Comparison of ENCODE assay signal across 8 cellular contexts in the genomic region with DNA sequence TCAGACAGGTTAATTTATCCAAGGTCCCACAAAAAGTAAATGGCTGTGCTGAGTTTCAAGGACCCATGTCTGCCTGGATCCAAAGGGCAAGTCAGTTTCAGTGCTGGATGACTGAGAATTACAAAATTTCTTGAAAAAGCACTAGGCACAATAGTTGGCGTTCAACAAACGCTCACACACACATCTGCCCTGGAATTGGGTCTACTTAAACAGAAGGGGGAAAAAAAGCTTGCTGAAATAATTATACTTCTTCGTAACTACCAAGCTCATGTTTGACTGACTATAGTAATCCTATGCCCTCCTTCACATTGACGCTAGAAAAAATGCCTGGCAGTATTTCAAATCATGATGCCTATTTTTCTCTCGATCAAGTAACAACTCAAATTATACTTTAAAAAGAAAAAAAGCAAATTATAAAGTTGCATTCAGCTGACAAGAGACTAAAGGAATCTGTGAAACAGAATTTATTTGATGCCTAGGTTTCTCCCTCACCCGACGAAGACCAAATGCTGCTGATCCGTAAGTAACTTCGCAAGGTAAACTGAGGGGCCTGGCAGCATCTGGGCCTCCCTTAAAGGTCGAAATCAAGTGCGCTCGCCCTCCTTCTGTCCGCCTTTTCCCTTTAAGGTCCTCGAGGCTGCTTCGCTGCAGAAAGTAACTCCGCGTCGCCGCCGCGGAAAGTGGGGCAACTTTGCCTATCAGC. TPM values are rescaled to one million over a fixed set of nuclear protein-coding genes. Genes with fewer than 3 reads are reported as not detected.
DNase-seq lines count a peak whose midpoint lies in the region; ATAC-seq and TF ChIP-seq lines count a peak whose summit lies in the region.

No MANE protein-coding gene starts in this region.

- H3K36me3 ChIP-seq in DOHH2 (ENCODE audit: control insufficient read depth, low read length) (peaks cover 7% of the 10 kb centered on the region; the same call in 1 of the 2 replicates), MM.1S (replicated peaks; ENCODE audit: insufficient read depth, low read length) (no peaks in the 10 kb centered on the region)

- H4K20me1 ChIP-seq in DOHH2 (ENCODE audit: control insufficient read depth, insufficient read depth, low read depth, low read length): 0 out of 2 replicates have a peak, but pooled peaks cover 5% of the 10 kb centered on the region
- no peaks in the 10 kb centered on the region; the same call in 1 of the 2 replicates for H4K20me1 ChIP-seq in MM.1S (ENCODE audit: insufficient read depth, low read length)

- peak overlapping the region; percentile 96 for H3K9ac ChIP-seq in MM.1S (ENCODE audit: low read length)

- H3K4me1 Mint-ChIP-seq in chondrocyte (ENCODE audit: low read depth): peaks cover 28% of the 10 kb centered on the region
- H3K4me1 Mint-ChIP-seq in mesothelial cell of epicardium: peaks cover 37% of the 10 kb centered on the region

- peak overlapping the region; percentile 82 for H3K27ac Mint-ChIP-seq in chondrocyte (ENCODE audit: unreplicated experiment)
- peak overlapping the region; percentile 98 for H3K27ac Mint-ChIP-seq in mesothelial cell of epicardium

- peak overlapping the region; percentile 73 for H3K4me3 ChIP-seq in DOHH2 (ENCODE audit: low read length)
- peak overlapping the region; percentile 70 for H3K4me3 ChIP-seq in MM.1S (ENCODE audit: low read length)

- H3K9me3 Mint-ChIP-seq in chondrocyte (ENCODE audit: low read depth): no peaks in the 10 kb centered on the region
- peaks cover 1% of the 10 kb centered on the region for H3K9me3 Mint-ChIP-seq in mesothelial cell of epicardium

- peaks cover 42% of the 10 kb centered on the region for H3K4me1 ChIP-seq in DOHH2 (ENCODE audit: control insufficient read depth, low read length)
- 0 out of 2 replicates have a peak, but pooled peaks cover 9% of the 10 kb centered on the region for H3K4me1 ChIP-seq in MM.1S (ENCODE audit: low read length)

- H3K4me3 Mint-ChIP-seq in chondrocyte (ENCODE audit: unreplicated experiment): peak overlapping the region; percentile 98
- H3K4me3 Mint-ChIP-seq in mesothelial cell of epicardium: peak overlapping the region; percentile 99

- ATAC-seq in esophagus mucosa: no peak
- no peak for ATAC-seq in HG03139 (IDR thresholded peaks at IDR 0.05; ENCODE audit: unreplicated experiment)
- no peak for ATAC-seq in GM21723 (IDR thresholded peaks at IDR 0.05; ENCODE audit: unreplicated experiment)

- H3K27me3 ChIP-seq in DOHH2 (ENCODE audit: control insufficient read depth, low read length): no peaks in the 10 kb centered on the region
- H3K27me3 ChIP-seq in MM.1S (replicated peaks; ENCODE audit: insufficient read depth, low read length): no peaks in the 10 kb centered on the region

- no peaks in the 10 kb centered on the region for H3K27me3 Mint-ChIP-seq in chondrocyte (ENCODE audit: low read depth)
- H3K27me3 Mint-ChIP-seq in mesothelial cell of epicardium (ENCODE audit: low read depth): no peaks in the 10 kb centered on the region

- H3K79me2 ChIP-seq in DOHH2 (ENCODE audit: control insufficient read depth, low read length) (peaks cover 53% of the 10 kb centered on the region), MM.1S (ENCODE audit: low read length) (peaks cover 36% of the 10 kb centered on the region)

- H2AFZ ChIP-seq in MM.1S (ENCODE audit: low read length): peak overlapping the region; percentile 79

- peak overlapping the region; percentile 92 for H3K27ac ChIP-seq in DOHH2 (ENCODE audit: low read depth, low read length)
- H3K27ac ChIP-seq in MM.1S (ENCODE audit: low read length): peak overlapping the region; percentile 96; the same call in 1 of the 2 replicates

- H3K36me3 Mint-ChIP-seq in chondrocyte (ENCODE audit: low read depth): no peaks in the 10 kb centered on the region
- no peaks in the 10 kb centered on the region for H3K36me3 Mint-ChIP-seq in mesothelial cell of epicardium

- H3K4me2 ChIP-seq in DOHH2 (ENCODE audit: low read length) (peak overlapping the region; percentile 75), MM.1S (ENCODE audit: low read depth, low read length) (peak overlapping the region; percentile 89)

- H3F3A ChIP-seq in DOHH2 (ENCODE audit: control insufficient read depth, insufficient read depth) (peaks cover 7% of the 10 kb centered on the region; the same call in 1 of the 2 replicates), MM.1S (ENCODE audit: insufficient read depth, low read length) (peaks cover 14% of the 10 kb centered on the region; the same call in 1 of the 2 replicates)

- H3K9me3 ChIP-seq in DOHH2 (ENCODE audit: control insufficient read depth, insufficient read depth, low read length): no peaks in the 10 kb centered on the region
- H3K9me3 ChIP-seq in MM.1S (replicated peaks; ENCODE audit: insufficient read depth, low read length): no peaks in the 10 kb centered on the region

- DNase-seq in MM.1S: no peak
- DNase-seq in chondrocyte (ENCODE audit: low spot score): no peak
- DNase-seq in mesothelial cell of epicardium (ENCODE audit: low spot score in 2 of 2, unreplicated experiment in 2 of 2): no peak
- DNase-seq in NCI-H524 (lab: John Stamatoyannopoulos, UW): no peak

- H3K9me2 ChIP-seq in DOHH2 (replicated peaks; ENCODE audit: control insufficient read depth, low read length): no peaks in the 10 kb centered on the region
- H3K9me2 ChIP-seq in MM.1S (replicated peaks; ENCODE audit: insufficient read depth, low read length): no peaks in the 10 kb centered on the region

- TF ChIP-seq CTCF in DOHH2 (IDR thresholded peaks at IDR 0.05; ENCODE audit: low read depth, low read length, poor library complexity, severe bottlenecking) (no peak), MM.1S (IDR thresholded peaks at IDR 0.05; ENCODE audit: low read length) (no peak), chondrocyte (IDR thresholded peaks at IDR 0.05) (no peak), mesothelial cell of epicardium (IDR thresholded peaks at IDR 0.05; ENCODE audit: unreplicated experiment) (no peak)

RNA-seq across cellular contexts. Expression of gene CD2AP, which starts 0.6 kb away (rescaled TPM):
- total RNA-seq in chondrocyte (16.1 to 17.8 TPM (median 16.2 TPM) in 3 replicates), mesothelial cell of epicardium (32.2 to 34.9 TPM (median 34.4 TPM) in 3 replicates), esophagus mucosa (25.8 TPM)
